In the genomic region with DNA sequence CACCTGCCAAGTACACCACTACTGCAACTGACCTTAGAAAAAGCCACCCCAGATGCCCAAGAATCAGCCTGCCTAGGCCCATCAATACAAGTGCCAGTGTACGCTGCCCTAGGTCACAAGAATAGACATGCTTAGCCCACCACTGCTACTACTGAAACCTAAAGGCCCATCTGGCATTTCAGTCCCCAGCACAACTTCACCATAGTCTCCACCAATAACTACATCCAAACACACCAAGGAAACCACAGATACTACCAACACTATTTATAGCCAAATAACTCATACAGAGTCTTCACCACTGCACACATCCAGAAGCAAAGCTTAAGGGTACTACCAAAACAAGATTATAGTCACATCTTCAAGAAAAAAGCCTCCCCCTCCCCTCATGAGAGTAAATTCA, we compare ENCODE assay signal across 14 cellular contexts. TPM values are rescaled to one million over a fixed set of nuclear protein-coding genes. Genes with fewer than 3 reads are reported as not detected.
A peak's percentile ranks its signal among the peaks of the same experiment; 100 is the strongest.
DNase-seq lines count a peak whose midpoint lies in the region; ATAC-seq, FAIRE-seq and TF ChIP-seq lines count a peak whose summit lies in the region.
"Had no signal": no experiment of that assay in that cellular context is flagged by ENCODE, and none has a peak within 500 bp of the region (broad histone marks: within the 10 kb centered on the region; RNA-seq: fewer than 3 reads in every experiment).

No MANE protein-coding gene starts in this region.

- peaks cover 20% of the 10 kb centered on the region for H3K27me3 Mint-ChIP-seq in mesothelial cell of epicardium (ENCODE audit: low read depth)

- 93 to 100% methylated on average over 1 of the region's 1 CpG for WGBS in body of pancreas, 2 donors

- no peak overlapping the region for H3K4me3 Mint-ChIP-seq in mesothelial cell of epicardium
- H3K4me3 Mint-ChIP-seq: central memory CD8-positive, alpha-beta T cell had no signal

- DNase-seq in mesothelial cell of epicardium (ENCODE audit: low spot score in 2 of 2, unreplicated experiment in 2 of 2), result no peak
- no peak for DNase-seq in globus pallidus (ENCODE audit: low spot score)
- DNase-seq in activated CD4-positive, alpha-beta T cell treated with anti-CD3 and anti-CD28 coated beads for 48 hours, result no peak
- no peak for DNase-seq in H54 (ENCODE audit: insufficient read length, low spot score)
- no peak for DNase-seq in body of pancreas
- DNase-seq: esophagus squamous epithelium, NCI-H1436, upper lobe of right lung had no signal

- FAIRE-seq in H54 (lab: Jason Lieb, UNC), result no peak

- H3K4me1 ChIP-seq in body of pancreas, result peaks cover 19% of the 10 kb centered on the region
- H3K4me1 ChIP-seq: esophagus squamous epithelium, upper lobe of right lung had no signal

- H3K36me3 ChIP-seq in body of pancreas (replicated peaks in 1 of 2; ENCODE audit: insufficient read depth in 1 of 2, low read depth in 2 of 2), result no peaks in the 10 kb centered on the region
- H3K36me3 ChIP-seq: esophagus squamous epithelium, upper lobe of right lung had no signal

- no peak for TF ChIP-seq CTCF in mesothelial cell of epicardium (IDR thresholded peaks at IDR 0.05; ENCODE audit: unreplicated experiment)
- TF ChIP-seq CTCF in body of pancreas (IDR thresholded peaks at IDR 0.05), result no peak

- H3K36me3 Mint-ChIP-seq in mesothelial cell of epicardium, result no peaks in the 10 kb centered on the region

- no peaks in the 10 kb centered on the region for H3K27me3 ChIP-seq in body of pancreas
- H3K27me3 ChIP-seq: upper lobe of right lung had no signal

- H3K27ac ChIP-seq in body of pancreas, result no peak overlapping the region
- H3K27ac ChIP-seq: esophagus squamous epithelium, upper lobe of right lung had no signal

- no peak for TF ChIP-seq POLR2A in GM18505 (IDR thresholded peaks at IDR 0.05; ENCODE audit: borderline replicate concordance, extremely low read depth, insufficient read depth, insufficient read length)
- no peak for TF ChIP-seq POLR2A in H54 (IDR thresholded peaks at IDR 0.05; ENCODE audit: low read depth, low read length)
- TF ChIP-seq POLR2A in body of pancreas (IDR thresholded peaks at IDR 0.05), result no peak

- H3K27ac Mint-ChIP-seq in mesothelial cell of epicardium, result peak overlapping the region; percentile 92

- H3K9me3 Mint-ChIP-seq in mesothelial cell of epicardium, result peaks cover 11% of the 10 kb centered on the region
- H3K9me3 Mint-ChIP-seq: central memory CD8-positive, alpha-beta T cell had no signal

- peaks cover 44% of the 10 kb centered on the region for H3K4me1 Mint-ChIP-seq in mesothelial cell of epicardium

- H3K4me3 ChIP-seq in body of pancreas, result no peak overlapping the region
- H3K4me3 ChIP-seq: esophagus squamous epithelium, upper lobe of right lung had no signal

- ATAC-seq in GM18505 (IDR thresholded peaks at IDR 0.05; ENCODE audit: unreplicated experiment), result peak; percentile 81
- peak; percentile 79 for ATAC-seq in GM21528 (IDR thresholded peaks at IDR 0.05; ENCODE audit: low FRiP score, unreplicated experiment)
- ATAC-seq in HG03280 (IDR thresholded peaks at IDR 0.05; ENCODE audit: unreplicated experiment), result peak; percentile 74
- ATAC-seq in body of pancreas, result no peak
- ATAC-seq: activated CD4-positive, CD25-positive, alpha-beta regulatory T cell treated with anti-CD3 and anti-CD28 coated beads, Interleukin-2, amount 50 U/mL, for 24 hours; upper lobe of right lung had no signal

- no peaks in the 10 kb centered on the region for H3K9me3 ChIP-seq in body of pancreas
- H3K9me3 ChIP-seq: upper lobe of right lung had no signal

- intact Hi-C loops in body of pancreas (cut with DNase I), result no loop called here

RNA-seq across cellular contexts. Expression of gene TREML4, which starts 28.2 kb away (rescaled TPM):
- total RNA-seq in mesothelial cell of epicardium, result not detected in 3 replicates
- total RNA-seq in body of pancreas, result not detected
- total RNA-seq: esophagus squamous epithelium, SK-MEL-5, upper lobe of right lung had no signal

RNA-seq across cellular contexts. Expression of gene TREM1, which starts 30.1 kb away (rescaled TPM):
- total RNA-seq in mesothelial cell of epicardium (0.34 to 0.53 TPM in 2 of 3 replicates, not detected in the other), body of pancreas (not detected)
- total RNA-seq: SK-MEL-5 had no signal

RNA-seq across cellular contexts. Expression of gene TREML2, which starts 55.4 kb away (rescaled TPM):
- total RNA-seq in mesothelial cell of epicardium, result not detected in 3 replicates
- not detected for total RNA-seq in body of pancreas
- total RNA-seq: SK-MEL-5 had no signal
